ENCODE assay signal across 20 cellular contexts in the genomic region with DNA sequence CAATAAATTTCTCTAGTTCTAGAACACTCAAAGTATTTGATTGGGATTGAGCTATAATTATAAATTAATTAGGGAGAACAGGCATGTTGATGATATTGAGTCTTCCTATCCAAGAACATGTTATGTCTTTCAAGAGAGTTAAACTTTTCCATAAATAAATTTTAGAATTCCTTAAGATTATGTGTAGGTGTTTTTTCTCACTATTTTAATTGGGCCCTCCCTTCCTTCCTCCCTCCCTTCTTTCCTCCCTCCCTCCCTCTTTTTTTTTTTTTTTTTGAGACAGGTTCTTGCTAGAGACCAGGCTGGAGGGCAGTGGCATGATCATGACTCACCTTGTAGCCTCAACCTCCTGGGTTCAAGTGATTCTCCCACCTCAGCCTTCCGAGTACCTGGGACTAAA. TPM values are rescaled to one million over a fixed set of nuclear protein-coding genes. Genes with fewer than 3 reads are reported as not detected.
A peak's percentile ranks its signal among the peaks of the same experiment; 100 is the strongest.
DNase-seq lines count a peak whose midpoint lies in the region; ATAC-seq, FAIRE-seq and TF ChIP-seq lines count a peak whose summit lies in the region.
"Had no signal": no experiment of that assay in that cellular context is flagged by ENCODE, and none has a peak within 500 bp of the region (broad histone marks: within the 10 kb centered on the region; RNA-seq: fewer than 3 reads in every experiment).

No MANE protein-coding gene starts in this region.

- no peak overlapping the region; a peak in 1 of 6 replicates for H3K27ac ChIP-seq in A549
- H3K27ac ChIP-seq: BLaER1 had no signal

- no peaks in the 10 kb centered on the region for H3K9me3 Mint-ChIP-seq in stimulated activated memory B cell treated with anti-CD40 and anti-IgM and Interleukin-4, amounts not matched to agents 10 μg/mL and 1 μg/mL and 100 μg/mL, for 72 hours
- H3K9me3 Mint-ChIP-seq: CD4-positive, alpha-beta T cell; GM23338 had no signal

- peak overlapping the region; percentile 57 for H3K4me2 ChIP-seq in A549
- H3K4me2 ChIP-seq: BLaER1, GM23338 had no signal

- CTCF ChIA-PET in A549 (lab: Yijun Ruan, JAX): interaction anchor here (0.6 to 2.9 kb wide), 2 partner anchors 20 to 101 kb away, joined by 3 to 12 read pairs; partner anchors contain the start of gene EXOC6

- POLR2A ChIA-PET in A549 (lab: Yijun Ruan, JAX): no interaction called here

- no peak overlapping the region for H3K4me3 Mint-ChIP-seq in stimulated activated memory B cell treated with anti-CD40 and anti-IgM and Interleukin-4, amounts not matched to agents 10 μg/mL and 1 μg/mL and 100 μg/mL, for 72 hours
- H3K4me3 Mint-ChIP-seq: B cell; CD14-positive monocyte; CD4-positive, alpha-beta T cell; CD8-positive, alpha-beta memory T cell; GM23338 had no signal

- peak overlapping the region; percentile 5 for H3K27ac Mint-ChIP-seq in stimulated activated memory B cell treated with anti-CD40 and anti-IgM and Interleukin-4, amounts not matched to agents 10 μg/mL and 1 μg/mL and 100 μg/mL, for 72 hours
- H3K27ac Mint-ChIP-seq: B cell; CD4-positive, alpha-beta T cell; CD8-positive, alpha-beta memory T cell; GM23338 had no signal

- WGBS in A549 (ENCODE audit: missing lambda C conversion rate): 83% methylated on average over 1 of the region's 1 CpG

- TF ChIP-seq POLR2A in A549 (IDR thresholded peaks at IDR 0.05; ENCODE audit: low read length): no peak
- no peak for TF ChIP-seq POLR2A in H54 (IDR thresholded peaks at IDR 0.05; ENCODE audit: low read depth, low read length)

- ATAC-seq in A549 (no peak), HG03108 (IDR thresholded peaks at IDR 0.05; ENCODE audit: unreplicated experiment) (no peak)
- ATAC-seq in stimulated activated memory B cell treated with anti-CD40 and anti-IgM and Interleukin-4, amounts not matched to agents 10 μg/mL and 1 μg/mL and 100 μg/mL, for 72 hours: no peak
- ATAC-seq: GM12878, GM23338 had no signal

- peaks cover 30% of the 10 kb centered on the region for H3K4me1 Mint-ChIP-seq in stimulated activated memory B cell treated with anti-CD40 and anti-IgM and Interleukin-4, amounts not matched to agents 10 μg/mL and 1 μg/mL and 100 μg/mL, for 72 hours

- H3K27me3 Mint-ChIP-seq in stimulated activated memory B cell treated with anti-CD40 and anti-IgM and Interleukin-4, amounts not matched to agents 10 μg/mL and 1 μg/mL and 100 μg/mL, for 72 hours: no peaks in the 10 kb centered on the region
- H3K27me3 Mint-ChIP-seq: B cell; CD4-positive, alpha-beta T cell; CD8-positive, alpha-beta memory T cell had no signal

- DNase-seq in A549 (ENCODE audit: low read depth in 1 of 2, low spot score in 1 of 2) (no peak), H54 (ENCODE audit: insufficient read length, low spot score) (no peak), bronchial epithelial cell (ENCODE audit: low read depth) (peak; percentile 8), NCI-H2029 (lab: John Stamatoyannopoulos, UW) (no peak)
- DNase-seq: CD4-positive, alpha-beta T cell; CD8-positive, alpha-beta memory T cell; DMS 273 treated with DMSO at 0.1 percent for 48 hours; DMS79; EL; GDM1 had no signal

- FAIRE-seq in A549 (lab: Jason Lieb, UNC): no peak
- FAIRE-seq in H54 (lab: Jason Lieb, UNC): peak; percentile 65
- no peak for FAIRE-seq in bronchial epithelial cell (lab: Jason Lieb, UNC)
- FAIRE-seq: D721Med, GM12878, GM19239 had no signal

- TF ChIP-seq CTCF in A549 (IDR thresholded peaks at IDR 0.05) (no peak), bronchial epithelial cell (IDR thresholded peaks at IDR 0.05; ENCODE audit: insufficient read depth, low read length, severe bottlenecking) (no peak)

- no peak for TF ChIP-seq EP300 in A549 (IDR thresholded peaks at IDR 0.05)

- no peaks in the 10 kb centered on the region for H3K36me3 Mint-ChIP-seq in stimulated activated memory B cell treated with anti-CD40 and anti-IgM and Interleukin-4, amounts not matched to agents 10 μg/mL and 1 μg/mL and 100 μg/mL, for 72 hours

- no peak for TF ChIP-seq RAD21 in A549 (conservative IDR thresholded peaks at IDR 0.05 in 1 of 2, IDR thresholded peaks at IDR 0.05 in 1 of 2)

- H3K4me1 ChIP-seq in A549: peaks cover 32% of the 10 kb centered on the region

- no peaks in the 10 kb centered on the region for H3K9me3 ChIP-seq in A549
- H3K9me3 ChIP-seq: HAP-1 had no signal

- no peak overlapping the region for H3K4me3 ChIP-seq in A549
- H3K4me3 ChIP-seq in bronchial epithelial cell (ENCODE audit: low read depth, low read length): no peak overlapping the region
- H3K4me3 ChIP-seq: BLaER1, GM12878, GM23338, HAP-1 had no signal

- no peaks in the 10 kb centered on the region for H3K36me3 ChIP-seq in bronchial epithelial cell (ENCODE audit: control insufficient read depth, insufficient read depth, low read length)
- H3K36me3 ChIP-seq: BLaER1, HAP-1 had no signal

- H3K27me3 ChIP-seq in bronchial epithelial cell (ENCODE audit: control insufficient read depth, insufficient read depth, low read length): no peaks in the 10 kb centered on the region
- H3K27me3 ChIP-seq: BLaER1 had no signal

TF ChIP-seq in A549, 52 proteins besides CTCF, POLR2A, EP300 and RAD21:
- no peak for TF ChIP-seq RNF2 (IDR thresholded peaks at IDR 0.05; ENCODE audit: borderline replicate concordance, low read depth)

RNA-seq across cellular contexts. Expression of gene EXOC6, which starts 20.2 kb away (rescaled TPM):
- polyA plus RNA-seq in A549 (2011; rRNA removed) (48.5 and 50.4 TPM in 2 replicates), A549 (2017; fragmentation: RNase III; extraction: RNeasy Plus Mini Kit Qiagen cat#74134 plus additional on column Dnase treatment) (16.8 to 20.2 TPM (median 17.3 TPM) in 3 replicates)
- polyA plus RNA-seq in A549 (2012; cell fraction: cytosol; rRNA removed): 4.4 TPM in 2 replicates
- 3.2 and 4.0 TPM in 2 replicates for polyA plus RNA-seq in A549 (2012; cell fraction: nucleus; rRNA removed)
- 50.9 and 65.8 TPM in 2 replicates for polyA minus RNA-seq in A549 (2011; rRNA and poly(A)+ RNA removed)
- 9.3 and 12.4 TPM in 2 replicates for total RNA-seq in bronchial epithelial cell
